In genomic region chr12:122523846-122524718, GRCh38 we compare ENCODE assay signal across 9 cellular contexts. TPM values are rescaled to one million over a fixed set of nuclear protein-coding genes. Genes with fewer than 3 reads are reported as not detected.
A peak's percentile ranks its signal among the peaks of the same experiment; 100 is the strongest.
DNase-seq lines count a peak whose midpoint lies in the region; ATAC-seq and TF ChIP-seq lines count a peak whose summit lies in the region.
"Had no signal": no experiment of that assay in that cellular context is flagged by ENCODE, and none has a peak within 500 bp of the region (broad histone marks: within the 10 kb centered on the region; RNA-seq: fewer than 3 reads in every experiment).

No MANE protein-coding gene starts in this region.

- H3K27me3 Mint-ChIP-seq in central memory CD8-positive, alpha-beta T cell, result no peaks in the 10 kb centered on the region
- H3K27me3 Mint-ChIP-seq in naive thymus-derived CD4-positive, alpha-beta T cell, result no peaks in the 10 kb centered on the region

- H3K27ac Mint-ChIP-seq in central memory CD8-positive, alpha-beta T cell (ENCODE audit: low read depth), result peak overlapping the region; percentile 81
- peak overlapping the region in 6 of 9 donors; percentile 20 to 86 (median 62) for H3K27ac Mint-ChIP-seq in naive thymus-derived CD4-positive, alpha-beta T cell

- no peak for TF ChIP-seq CTCF in BE2C (IDR thresholded peaks at IDR 0.05; ENCODE audit: low read depth, low read length)

- H3K36me3 ChIP-seq in BE2C (peaks cover 74% of the 10 kb centered on the region), HUES48 (ENCODE audit: control insufficient read depth, insufficient read depth, low read length) (peaks cover 66% of the 10 kb centered on the region)
- H3K36me3 ChIP-seq in naive thymus-derived CD4-positive, alpha-beta T cell (ENCODE audit: control insufficient read depth in 2 of 3, insufficient read depth in 3 of 3, low read length in 3 of 3), result peaks cover 10 to 34% (median 27%) of the 10 kb centered on the region in 3 experiments

- CTCF ChIA-PET in naive thymus-derived CD4-positive, alpha-beta T cell (lab: Charles Lee), result no interaction called here

- no peaks in the 10 kb centered on the region for H3K9me3 Mint-ChIP-seq in central memory CD8-positive, alpha-beta T cell
- H3K9me3 Mint-ChIP-seq in naive thymus-derived CD4-positive, alpha-beta T cell, result no peaks in the 10 kb centered on the region

- in situ Hi-C loops in KBM-7 (cut with MboI; ENCODE audit: low pct_unique_long_range_greater_than_20kb, low sequenced_read_pairs), result loop anchor here (25.0 kb wide), 1 partner anchor 238 kb away; the partner anchor contains the start of genes CCDC62 and DENR

- H3K36me3 Mint-ChIP-seq in central memory CD8-positive, alpha-beta T cell (ENCODE audit: insufficient read depth), result peaks cover 48% of the 10 kb centered on the region
- H3K36me3 Mint-ChIP-seq in naive thymus-derived CD4-positive, alpha-beta T cell, result peaks cover 4 to 33% (median 27%) of the 10 kb centered on the region in 5 donors

- no peak for DNase-seq in BE2C
- DNase-seq in central memory CD8-positive, alpha-beta T cell (ENCODE audit: low spot score in 2 of 2), result no peak
- DNase-seq in naive thymus-derived CD4-positive, alpha-beta T cell, result no peak
- no peak for DNase-seq in OCI-M2 (lab: John Stamatoyannopoulos, UW; ENCODE audit: unreplicated experiment)
- no peak for DNase-seq in AG20443 (ENCODE audit: low spot score)
- no peak for DNase-seq in hippocampal formation (lab: John Stamatoyannopoulos, UW)
- no peak for DNase-seq in KBM-7
- DNase-seq: NCI-H2171 had no signal

- H3K27ac ChIP-seq in HUES48 (ENCODE audit: low read depth, low read length), result peak overlapping the region; percentile 14
- peak overlapping the region; percentile 94 for H3K27ac ChIP-seq in naive thymus-derived CD4-positive, alpha-beta T cell (ENCODE audit: low read depth, low read length)

- no peak for ATAC-seq in central memory CD8-positive, alpha-beta T cell (replicated peaks; ENCODE audit: extremely low read depth, poor library complexity, severe bottlenecking)
- no peak for ATAC-seq in naive thymus-derived CD4-positive, alpha-beta T cell

- H3K27me3 ChIP-seq in BE2C (no peaks in the 10 kb centered on the region), HUES48 (ENCODE audit: control insufficient read depth, insufficient read depth, low read length) (no peaks in the 10 kb centered on the region)
- H3K27me3 ChIP-seq in naive thymus-derived CD4-positive, alpha-beta T cell (ENCODE audit: control insufficient read depth in 2 of 2, insufficient read depth in 2 of 2, low read length in 2 of 2), result no peaks in the 10 kb centered on the region

- no peak overlapping the region for H3K4me3 Mint-ChIP-seq in central memory CD8-positive, alpha-beta T cell
- peak overlapping the region in 5 of 10 donors; percentile 76 to 96 (median 93) for H3K4me3 Mint-ChIP-seq in naive thymus-derived CD4-positive, alpha-beta T cell

- peak overlapping the region; percentile 100 for H3K4me3 ChIP-seq in BE2C (ENCODE audit: low read depth, low read length)
- peak overlapping the region; percentile 71 for H3K4me3 ChIP-seq in HUES48 (ENCODE audit: low read depth, low read length)
- H3K4me3 ChIP-seq in naive thymus-derived CD4-positive, alpha-beta T cell (ENCODE audit: low read length), result peak overlapping the region; percentile 9

- POLR2A ChIA-PET in naive thymus-derived CD4-positive, alpha-beta T cell (lab: Charles Lee), result interaction anchor here (0.8 to 4.9 kb wide), 2 partner anchors 14 to 23 kb away, joined by 3 to 115 read pairs; partner anchors contain the start of gene ZCCHC8

- H3K9me3 ChIP-seq in BE2C (no peaks in the 10 kb centered on the region), HUES48 (ENCODE audit: control insufficient read depth, insufficient read depth, low read length) (no peaks in the 10 kb centered on the region)
- no peaks in the 10 kb centered on the region for H3K9me3 ChIP-seq in naive thymus-derived CD4-positive, alpha-beta T cell (ENCODE audit: control insufficient read depth in 2 of 3, low read length in 3 of 3)

- H3K4me1 ChIP-seq in BE2C, result no peaks in the 10 kb centered on the region
- peaks cover 19% of the 10 kb centered on the region for H3K4me1 ChIP-seq in HUES48 (ENCODE audit: control insufficient read depth, insufficient read depth, low read length)
- peaks cover 30 to 50% of the 10 kb centered on the region in 2 donors for H3K4me1 ChIP-seq in naive thymus-derived CD4-positive, alpha-beta T cell (ENCODE audit: control insufficient read depth in 2 of 2, insufficient read depth in 2 of 2, low read length in 2 of 2)

- intact Hi-C loops in naive thymus-derived CD4-positive, alpha-beta T cell (cut with micrococcal nuclease), result loop anchor here (10.0 kb wide), 2 partner anchors 371 to 639 kb away; partner anchors contain the start of genes PSMD9 (in 1 of the 2) and VPS37B (in 1 of the 2)

- H3K9ac ChIP-seq in HUES48 (ENCODE audit: low read depth, low read length), result peak overlapping the region; percentile 48

- H3K4me1 Mint-ChIP-seq in central memory CD8-positive, alpha-beta T cell, result peaks cover 50% of the 10 kb centered on the region
- peaks cover 32 to 59% (median 47%) of the 10 kb centered on the region in 7 donors for H3K4me1 Mint-ChIP-seq in naive thymus-derived CD4-positive, alpha-beta T cell

RNA-seq across cellular contexts. Expression of gene RSRC2, which starts 2.7 kb away (rescaled TPM):
- polyA plus RNA-seq in BE2C (2012; ENCODE audit: insufficient read depth, insufficient read length, low read depth), result 173 TPM
- total RNA-seq in naive thymus-derived CD4-positive, alpha-beta T cell, result 100 to 1,000 TPM in 4 of 5 experiments, 10 to 100 TPM in 1; 89.7 to 249 (median 139) TPM
- polyA plus RNA-seq in naive thymus-derived CD4-positive, alpha-beta T cell, result 10 to 100 TPM; 32.1 to 56.1 TPM

RNA-seq across cellular contexts. Expression of gene KNTC1, which starts 3.0 kb away (rescaled TPM):
- polyA plus RNA-seq in BE2C (2012; ENCODE audit: insufficient read depth, insufficient read length, low read depth), result 6.6 TPM
- 100 to 1,000 TPM in 1 of 5 experiments, 10 to 100 TPM in 4; 24.5 to 102 (median 31.0) TPM for total RNA-seq in naive thymus-derived CD4-positive, alpha-beta T cell
- 1 to 10 TPM; 4.0 to 5.2 TPM for polyA plus RNA-seq in naive thymus-derived CD4-positive, alpha-beta T cell

RNA-seq across cellular contexts. Expression of gene ZCCHC8, which starts 23.4 kb away (rescaled TPM):
- polyA plus RNA-seq in BE2C (2012; ENCODE audit: insufficient read depth, insufficient read length, low read depth), result 16.4 TPM
- total RNA-seq in naive thymus-derived CD4-positive, alpha-beta T cell, result 10 to 100 TPM; 44.4 to 54.0 (median 46.8) TPM
- 10 to 100 TPM; 10.6 to 19.7 TPM for polyA plus RNA-seq in naive thymus-derived CD4-positive, alpha-beta T cell

Comparison
In these comparisons a context has a peak if more than half of its experiments do, and no peak if none do; other contexts are left out.
1. H3K4me3 ChIP-seq: peak in every context shown above with its lines; median percentile 100 in BE2C; 71 in HUES48; 9 in naive thymus-derived CD4-positive, alpha-beta T cell.